Comparison of ENCODE assay signal across 15 cellular contexts in genomic region chr10:23419201-23419600, GRCh38. TPM values are rescaled to one million over a fixed set of nuclear protein-coding genes. Genes with fewer than 3 reads are reported as not detected.
A peak's percentile ranks its signal among the peaks of the same experiment; 100 is the strongest.
DNase-seq lines count a peak whose midpoint lies in the region; ATAC-seq and TF ChIP-seq lines count a peak whose summit lies in the region.
"Had no signal": no experiment of that assay in that cellular context is flagged by ENCODE, and none has a peak within 500 bp of the region (broad histone marks: within the 10 kb centered on the region; RNA-seq: fewer than 3 reads in every experiment).

No MANE protein-coding gene starts in this region.

- peak overlapping the region; percentile 0; the same call in 1 of the 2 replicates for H2AFZ ChIP-seq in GM23338
- H2AFZ ChIP-seq: GM23248 had no signal

- TF ChIP-seq CTCF in GM23338 (conservative IDR thresholded peaks at IDR 0.05; ENCODE audit: low read depth in 2 of 2) = no peak
- TF ChIP-seq CTCF in WTC11 (IDR thresholded peaks at IDR 0.05) = no peak
- TF ChIP-seq CTCF in coronary artery (IDR thresholded peaks at IDR 0.05) = no peak

- no peaks in the 10 kb centered on the region for H3K36me3 ChIP-seq in GM23338 (ENCODE audit: insufficient read depth)
- H3K36me3 ChIP-seq in mesendoderm (ENCODE audit: control insufficient read depth, insufficient read depth, low read length) = no peaks in the 10 kb centered on the region
- H3K36me3 ChIP-seq: HAP-1 had no signal

- H3K27me3 ChIP-seq in GM23338 (ENCODE audit: insufficient read depth) (no peaks in the 10 kb centered on the region), mesendoderm (ENCODE audit: insufficient read depth, low read length, poor library complexity) (no peaks in the 10 kb centered on the region)

- CTCF ChIA-PET in WTC11 (lab: Charles Lee) = no interaction called here

- DNase-seq in GM23338 (ENCODE audit: low spot score) = no peak
- no peak for DNase-seq in WTC11 (ENCODE audit: low spot score)
- DNase-seq in mesendoderm = no peak
- no peak for DNase-seq in coronary artery (ENCODE audit: low spot score)
- DNase-seq in dedifferentiated amniotic fluid mesenchymal stem cell (ENCODE audit: extremely low spot score) = no peak
- DNase-seq: C1 segment of cervical spinal cord; CD4-positive, alpha-beta T cell; DND-41; GDM1; GM23248 had no signal

- no peaks in the 10 kb centered on the region for H4K20me1 ChIP-seq in GM23338 (replicated peaks; ENCODE audit: insufficient read depth)

- no peak; the same call in 2 of the 3 replicates for ATAC-seq in GM23338
- ATAC-seq in WTC11 = no peak
- no peak for ATAC-seq in GM19324 (IDR thresholded peaks at IDR 0.05; ENCODE audit: low FRiP score, unreplicated experiment)
- no peak for ATAC-seq in GM19035 (IDR thresholded peaks at IDR 0.05; ENCODE audit: unreplicated experiment)

- no peak overlapping the region for H2AK5ac ChIP-seq in mesendoderm (ENCODE audit: low read length)

- no peaks in the 10 kb centered on the region for H3K79me2 ChIP-seq in GM23338 (replicated peaks; ENCODE audit: insufficient read depth)
- H3K79me2 ChIP-seq in mesendoderm (ENCODE audit: control insufficient read depth, insufficient read depth, low read length) = no peaks in the 10 kb centered on the region

- H3K36me3 Mint-ChIP-seq in GM23338 (ENCODE audit: low read depth) = no peaks in the 10 kb centered on the region; the same call in 2 of the 3 replicates
- no peaks in the 10 kb centered on the region for H3K36me3 Mint-ChIP-seq in WTC11
- H3K36me3 Mint-ChIP-seq: IgD-negative memory B cell had no signal

- no peak overlapping the region for H3K23ac ChIP-seq in mesendoderm (ENCODE audit: low read length)

- H3K4me1 ChIP-seq in GM23338 (ENCODE audit: insufficient read depth) (peaks cover 28% of the 10 kb centered on the region), mesendoderm (ENCODE audit: control insufficient read depth, low read depth, low read length) (peaks cover 4% of the 10 kb centered on the region)

- H3K27ac Mint-ChIP-seq in GM23338 (peak overlapping the region; percentile 17), WTC11 (peak overlapping the region; percentile 95)
- H3K27ac Mint-ChIP-seq: B cell; CD4-positive, alpha-beta T cell had no signal

- no peaks in the 10 kb centered on the region for H3K9me3 Mint-ChIP-seq in GM23338
- no peaks in the 10 kb centered on the region; the same call in 1 of the 2 replicates for H3K9me3 Mint-ChIP-seq in WTC11
- H3K9me3 Mint-ChIP-seq: CD4-positive, alpha-beta T cell; IgD-negative memory B cell had no signal

- no peak overlapping the region for H4K5ac ChIP-seq in mesendoderm (ENCODE audit: low read length)

- H2BK15ac ChIP-seq in mesendoderm (replicated peaks; ENCODE audit: low read depth) = no peak overlapping the region

- no peak overlapping the region for H4K8ac ChIP-seq in mesendoderm (ENCODE audit: low read depth, low read length)

- H3K27ac ChIP-seq in GM23338 (ENCODE audit: low read depth) (peak overlapping the region; percentile 84; the same call in 1 of the 2 replicates), mesendoderm (ENCODE audit: low read depth, low read length) (no peak overlapping the region), coronary artery (no peak overlapping the region)
- H3K27ac ChIP-seq: GM23248 had no signal

- H2BK5ac ChIP-seq in mesendoderm (ENCODE audit: low read length) = peak overlapping the region; percentile 37

- no CpG with 5 or more reads among the region's 5 CpGs for WGBS in mesendoderm (ENCODE audit: extremely low coverage, insufficient coverage, low lambda C conversion rate)

- H3K4me1 Mint-ChIP-seq in GM23338 (peaks cover 31% of the 10 kb centered on the region), WTC11 (peaks cover 39% of the 10 kb centered on the region)

- peak overlapping the region; percentile 38 for H3K56ac ChIP-seq in mesendoderm (ENCODE audit: low read length)

- H3F3A ChIP-seq in GM23338 (replicated peaks; ENCODE audit: low read depth) = no peaks in the 10 kb centered on the region

- no peak overlapping the region for H3K4me3 Mint-ChIP-seq in GM23338
- no peak overlapping the region for H3K4me3 Mint-ChIP-seq in WTC11
- H3K4me3 Mint-ChIP-seq: B cell; CD4-positive, alpha-beta T cell; IgD-negative memory B cell had no signal

- no peak overlapping the region for H2BK120ac ChIP-seq in mesendoderm (ENCODE audit: low read depth, low read length)

- H3K4me2 ChIP-seq in GM23338 = peak overlapping the region; percentile 10
- no peak overlapping the region for H3K4me2 ChIP-seq in mesendoderm (ENCODE audit: low read length)

- H3K27me3 Mint-ChIP-seq in GM23338 (ENCODE audit: insufficient read depth, low read depth, poor library complexity) (peaks cover 8% of the 10 kb centered on the region), WTC11 (ENCODE audit: low read depth) (no peaks in the 10 kb centered on the region)
- H3K27me3 Mint-ChIP-seq: B cell; CD4-positive, alpha-beta T cell had no signal

- no peak overlapping the region for H3K18ac ChIP-seq in mesendoderm (ENCODE audit: low read length)

- peak overlapping the region; percentile 86 for H3K4ac ChIP-seq in mesendoderm (ENCODE audit: low read depth, low read length)

- H3K4me3 ChIP-seq in GM23338 (no peak overlapping the region), mesendoderm (ENCODE audit: low read length) (no peak overlapping the region), coronary artery (no peak overlapping the region)
- H3K4me3 ChIP-seq: GM23248, HAP-1 had no signal

- H3K79me1 ChIP-seq in mesendoderm (ENCODE audit: low read length) = no peaks in the 10 kb centered on the region

- no peaks in the 10 kb centered on the region for H3K9me2 ChIP-seq in GM23338 (ENCODE audit: insufficient read depth)

- POLR2A ChIA-PET in WTC11 (lab: Charles Lee) = no interaction called here

- H3K9ac ChIP-seq in mesendoderm (ENCODE audit: low read length) = no peak overlapping the region
- H3K9ac ChIP-seq: GM23248 had no signal

TF ChIP-seq in GM23338, 12 proteins besides CTCF, POLR2A, EP300 and RAD21:
- no peak for TF ChIP-seq ZNF331 (CRISPR knock-in tag; IDR thresholded peaks at IDR 0.05; ENCODE audit: low read depth)
- no peak for TF ChIP-seq EZH2phosphoT487 (IDR thresholded peaks at IDR 0.05; ENCODE audit: unreplicated experiment)
- no peak for TF ChIP-seq CREB1 (CRISPR knock-in tag; IDR thresholded peaks at IDR 0.05; ENCODE audit: low read depth)
- no peak for TF ChIP-seq STAT1 (IDR thresholded peaks at IDR 0.05; ENCODE audit: unreplicated experiment)

TF ChIP-seq in WTC11, 78 proteins besides CTCF, POLR2A, EP300 and RAD21 (continues in another document):
- no peak for TF ChIP-seq FOXJ3 (CRISPR knock-in tag; IDR thresholded peaks at IDR 0.05; ENCODE audit: borderline replicate concordance)
- no peak for TF ChIP-seq SP1 (CRISPR knock-in tag; conservative IDR thresholded peaks at IDR 0.05)
- TF ChIP-seq SMAD4 (CRISPR knock-in tag; IDR thresholded peaks at IDR 0.05) = no peak
- TF ChIP-seq ZNF263 (CRISPR knock-in tag; IDR thresholded peaks at IDR 0.05; ENCODE audit: low read depth) = no peak
- TF ChIP-seq ELF4 (CRISPR knock-in tag; IDR thresholded peaks at IDR 0.05; ENCODE audit: low read depth) = no peak
- no peak for TF ChIP-seq USF2 (CRISPR knock-in tag; IDR thresholded peaks at IDR 0.05)
- no peak for TF ChIP-seq ZNF138 (CRISPR knock-in tag; conservative IDR thresholded peaks at IDR 0.05)
- no peak for TF ChIP-seq ATF3 (CRISPR knock-in tag; conservative IDR thresholded peaks at IDR 0.05)
- no peak for TF ChIP-seq SOX15 (CRISPR knock-in tag; IDR thresholded peaks at IDR 0.05)
- TF ChIP-seq, protein P1, sequence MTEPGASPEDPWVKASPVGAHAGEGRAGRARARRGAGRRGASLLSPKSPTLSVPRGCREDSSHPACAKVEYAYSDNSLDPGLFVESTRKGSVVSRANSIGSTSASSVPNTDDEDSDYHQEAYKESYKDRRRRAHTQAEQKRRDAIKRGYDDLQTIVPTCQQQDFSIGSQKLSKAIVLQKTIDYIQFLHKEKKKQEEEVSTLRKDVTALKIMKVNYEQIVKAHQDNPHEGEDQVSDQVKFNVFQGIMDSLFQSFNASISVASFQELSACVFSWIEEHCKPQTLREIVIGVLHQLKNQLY (CRISPR knock-in tag; IDR thresholded peaks at IDR 0.05) = no peak
- TF ChIP-seq, protein P2, sequence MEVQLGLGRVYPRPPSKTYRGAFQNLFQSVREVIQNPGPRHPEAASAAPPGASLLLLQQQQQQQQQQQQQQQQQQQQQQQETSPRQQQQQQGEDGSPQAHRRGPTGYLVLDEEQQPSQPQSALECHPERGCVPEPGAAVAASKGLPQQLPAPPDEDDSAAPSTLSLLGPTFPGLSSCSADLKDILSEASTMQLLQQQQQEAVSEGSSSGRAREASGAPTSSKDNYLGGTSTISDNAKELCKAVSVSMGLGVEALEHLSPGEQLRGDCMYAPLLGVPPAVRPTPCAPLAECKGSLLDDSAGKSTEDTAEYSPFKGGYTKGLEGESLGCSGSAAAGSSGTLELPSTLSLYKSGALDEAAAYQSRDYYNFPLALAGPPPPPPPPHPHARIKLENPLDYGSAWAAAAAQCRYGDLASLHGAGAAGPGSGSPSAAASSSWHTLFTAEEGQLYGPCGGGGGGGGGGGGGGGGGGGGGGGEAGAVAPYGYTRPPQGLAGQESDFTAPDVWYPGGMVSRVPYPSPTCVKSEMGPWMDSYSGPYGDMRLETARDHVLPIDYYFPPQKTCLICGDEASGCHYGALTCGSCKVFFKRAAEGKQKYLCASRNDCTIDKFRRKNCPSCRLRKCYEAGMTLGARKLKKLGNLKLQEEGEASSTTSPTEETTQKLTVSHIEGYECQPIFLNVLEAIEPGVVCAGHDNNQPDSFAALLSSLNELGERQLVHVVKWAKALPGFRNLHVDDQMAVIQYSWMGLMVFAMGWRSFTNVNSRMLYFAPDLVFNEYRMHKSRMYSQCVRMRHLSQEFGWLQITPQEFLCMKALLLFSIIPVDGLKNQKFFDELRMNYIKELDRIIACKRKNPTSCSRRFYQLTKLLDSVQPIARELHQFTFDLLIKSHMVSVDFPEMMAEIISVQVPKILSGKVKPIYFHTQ (CRISPR knock-in tag; IDR thresholded peaks at IDR 0.05) = no peak

RNA-seq across cellular contexts. Expression of gene OTUD1, which starts 19.7 kb away (rescaled TPM):
- 8.3 and 12.2 TPM in 2 replicates for total RNA-seq in GM23338 (2014; rRNA removed; shearing (Covaris generic))
- polyA plus RNA-seq in GM23338 (2016; fragmentation: Nextera tagmentation; extraction: Ambion mirVana) = 2.4 and 2.5 TPM in 2 replicates
- 7.9 to 9.8 TPM (median 9.0 TPM) in 3 replicates for total RNA-seq in WTC11 (2021)
- polyA plus RNA-seq in mesendoderm (2013, experiment 1 of 2) = 1.1 TPM
- polyA plus RNA-seq in mesendoderm (2013, experiment 2 of 2) = 1.1 TPM
